3 cellular contexts compared by ENCODE assay signal in the genomic region with DNA sequence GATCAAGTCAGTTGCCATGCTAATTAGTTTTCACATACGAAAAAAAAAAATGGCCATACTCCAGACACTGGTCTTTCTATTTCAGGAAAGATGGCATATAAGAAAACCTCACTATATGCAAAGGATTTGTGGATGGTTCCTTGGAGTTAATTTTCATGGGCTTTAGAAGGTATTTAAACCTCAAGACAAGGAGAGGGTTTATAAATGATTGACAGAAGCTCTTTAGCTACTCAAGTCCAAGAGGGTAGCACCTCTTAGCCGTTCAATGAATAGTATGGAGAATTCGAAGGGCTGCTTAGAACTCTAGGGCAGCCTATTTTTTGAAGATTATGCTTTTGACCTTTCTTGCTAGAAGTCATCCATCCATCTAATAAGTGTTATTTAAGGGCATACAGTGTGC.
TF ChIP-seq lines count a peak whose summit lies in the region.

No MANE protein-coding gene starts in this region.

TF ChIP-seq in SK-N-SH, 30 proteins besides CTCF, POLR2A, EP300 and RAD21:
- no peak for TF ChIP-seq NFIC (IDR thresholded peaks at IDR 0.05; ENCODE audit: borderline replicate concordance)
- no peak for TF ChIP-seq MEF2A (IDR thresholded peaks at IDR 0.05; ENCODE audit: borderline replicate concordance, low read depth)
- TF ChIP-seq SMC3 (IDR thresholded peaks at IDR 0.05; ENCODE audit: low read depth, low read length): no peak
- TF ChIP-seq, protein P1, sequence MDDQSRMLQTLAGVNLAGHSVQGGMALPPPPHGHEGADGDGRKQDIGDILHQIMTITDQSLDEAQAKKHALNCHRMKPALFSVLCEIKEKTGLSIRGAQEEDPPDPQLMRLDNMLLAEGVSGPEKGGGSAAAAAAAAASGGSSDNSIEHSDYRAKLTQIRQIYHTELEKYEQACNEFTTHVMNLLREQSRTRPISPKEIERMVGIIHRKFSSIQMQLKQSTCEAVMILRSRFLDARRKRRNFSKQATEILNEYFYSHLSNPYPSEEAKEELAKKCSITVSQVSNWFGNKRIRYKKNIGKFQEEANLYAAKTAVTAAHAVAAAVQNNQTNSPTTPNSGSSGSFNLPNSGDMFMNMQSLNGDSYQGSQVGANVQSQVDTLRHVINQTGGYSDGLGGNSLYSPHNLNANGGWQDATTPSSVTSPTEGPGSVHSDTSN (IDR thresholded peaks at IDR 0.05): no peak
- no peak for TF ChIP-seq SIN3A (IDR thresholded peaks at IDR 0.05; ENCODE audit: borderline replicate concordance, low read depth, low read length)
- TF ChIP-seq FOSL2 (IDR thresholded peaks at IDR 0.05; ENCODE audit: borderline replicate concordance, low read depth): no peak
- no peak for TF ChIP-seq FOXJ3 (CRISPR knock-in tag; IDR thresholded peaks at IDR 0.05)
- TF ChIP-seq, protein P2, sequence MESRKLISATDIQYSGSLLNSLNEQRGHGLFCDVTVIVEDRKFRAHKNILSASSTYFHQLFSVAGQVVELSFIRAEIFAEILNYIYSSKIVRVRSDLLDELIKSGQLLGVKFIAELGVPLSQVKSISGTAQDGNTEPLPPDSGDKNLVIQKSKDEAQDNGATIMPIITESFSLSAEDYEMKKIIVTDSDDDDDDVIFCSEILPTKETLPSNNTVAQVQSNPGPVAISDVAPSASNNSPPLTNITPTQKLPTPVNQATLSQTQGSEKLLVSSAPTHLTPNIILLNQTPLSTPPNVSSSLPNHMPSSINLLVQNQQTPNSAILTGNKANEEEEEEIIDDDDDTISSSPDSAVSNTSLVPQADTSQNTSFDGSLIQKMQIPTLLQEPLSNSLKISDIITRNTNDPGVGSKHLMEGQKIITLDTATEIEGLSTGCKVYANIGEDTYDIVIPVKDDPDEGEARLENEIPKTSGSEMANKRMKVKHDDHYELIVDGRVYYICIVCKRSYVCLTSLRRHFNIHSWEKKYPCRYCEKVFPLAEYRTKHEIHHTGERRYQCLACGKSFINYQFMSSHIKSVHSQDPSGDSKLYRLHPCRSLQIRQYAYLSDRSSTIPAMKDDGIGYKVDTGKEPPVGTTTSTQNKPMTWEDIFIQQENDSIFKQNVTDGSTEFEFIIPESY (IDR thresholded peaks at IDR 0.05; ENCODE audit: borderline replicate concordance, low read depth): no peak
- TF ChIP-seq NRF1 (IDR thresholded peaks at IDR 0.05; ENCODE audit: low read depth, low read length): no peak
- TF ChIP-seq JUND (IDR thresholded peaks at IDR 0.05): no peak

TF ChIP-seq in SK-N-SH treated with all-trans-retinoic acid at 6 μM for 48 hours, 23 proteins besides CTCF, POLR2A, EP300 and RAD21:
- no peak for TF ChIP-seq ISL1 (CRISPR knock-in tag; IDR thresholded peaks at IDR 0.05)
- TF ChIP-seq, protein P3, sequence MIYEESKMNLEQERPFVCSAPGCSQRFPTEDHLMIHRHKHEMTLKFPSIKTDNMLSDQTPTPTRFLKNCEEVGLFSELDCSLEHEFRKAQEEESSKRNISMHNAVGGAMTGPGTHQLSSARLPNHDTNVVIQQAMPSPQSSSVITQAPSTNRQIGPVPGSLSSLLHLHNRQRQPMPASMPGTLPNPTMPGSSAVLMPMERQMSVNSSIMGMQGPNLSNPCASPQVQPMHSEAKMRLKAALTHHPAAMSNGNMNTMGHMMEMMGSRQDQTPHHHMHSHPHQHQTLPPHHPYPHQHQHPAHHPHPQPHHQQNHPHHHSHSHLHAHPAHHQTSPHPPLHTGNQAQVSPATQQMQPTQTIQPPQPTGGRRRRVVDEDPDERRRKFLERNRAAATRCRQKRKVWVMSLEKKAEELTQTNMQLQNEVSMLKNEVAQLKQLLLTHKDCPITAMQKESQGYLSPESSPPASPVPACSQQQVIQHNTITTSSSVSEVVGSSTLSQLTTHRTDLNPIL (CRISPR knock-in tag; IDR thresholded peaks at IDR 0.05; ENCODE audit: low read depth): no peak
- TF ChIP-seq, protein P4, sequence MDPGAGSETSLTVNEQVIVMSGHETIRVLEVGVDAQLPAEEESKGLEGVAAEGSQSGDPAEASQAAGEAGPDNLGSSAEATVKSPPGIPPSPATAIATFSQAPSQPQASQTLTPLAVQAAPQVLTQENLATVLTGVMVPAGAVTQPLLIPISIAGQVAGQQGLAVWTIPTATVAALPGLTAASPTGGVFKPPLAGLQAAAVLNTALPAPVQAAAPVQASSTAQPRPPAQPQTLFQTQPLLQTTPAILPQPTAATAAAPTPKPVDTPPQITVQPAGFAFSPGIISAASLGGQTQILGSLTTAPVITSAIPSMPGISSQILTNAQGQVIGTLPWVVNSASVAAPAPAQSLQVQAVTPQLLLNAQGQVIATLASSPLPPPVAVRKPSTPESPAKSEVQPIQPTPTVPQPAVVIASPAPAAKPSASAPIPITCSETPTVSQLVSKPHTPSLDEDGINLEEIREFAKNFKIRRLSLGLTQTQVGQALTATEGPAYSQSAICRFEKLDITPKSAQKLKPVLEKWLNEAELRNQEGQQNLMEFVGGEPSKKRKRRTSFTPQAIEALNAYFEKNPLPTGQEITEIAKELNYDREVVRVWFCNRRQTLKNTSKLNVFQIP (CRISPR knock-in tag; IDR thresholded peaks at IDR 0.05; ENCODE audit: borderline replicate concordance, low read depth): no peak
- no peak for TF ChIP-seq ZNF8 (CRISPR knock-in tag; IDR thresholded peaks at IDR 0.05)
- TF ChIP-seq ARNTL (CRISPR knock-in tag; IDR thresholded peaks at IDR 0.05; ENCODE audit: borderline replicate concordance, low read depth): no peak
- TF ChIP-seq CSDC2 (CRISPR knock-in tag; IDR thresholded peaks at IDR 0.05): no peak

TF ChIP-seq in IMR-90, 13 proteins besides CTCF, POLR2A, EP300 and RAD21:
- TF ChIP-seq, protein P5, sequence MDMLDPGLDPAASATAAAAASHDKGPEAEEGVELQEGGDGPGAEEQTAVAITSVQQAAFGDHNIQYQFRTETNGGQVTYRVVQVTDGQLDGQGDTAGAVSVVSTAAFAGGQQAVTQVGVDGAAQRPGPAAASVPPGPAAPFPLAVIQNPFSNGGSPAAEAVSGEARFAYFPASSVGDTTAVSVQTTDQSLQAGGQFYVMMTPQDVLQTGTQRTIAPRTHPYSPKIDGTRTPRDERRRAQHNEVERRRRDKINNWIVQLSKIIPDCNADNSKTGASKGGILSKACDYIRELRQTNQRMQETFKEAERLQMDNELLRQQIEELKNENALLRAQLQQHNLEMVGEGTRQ (IDR thresholded peaks at IDR 0.05; ENCODE audit: low read depth, low read length): no peak
